Comparison of ENCODE assay signal across 15 cellular contexts in the genomic region with DNA sequence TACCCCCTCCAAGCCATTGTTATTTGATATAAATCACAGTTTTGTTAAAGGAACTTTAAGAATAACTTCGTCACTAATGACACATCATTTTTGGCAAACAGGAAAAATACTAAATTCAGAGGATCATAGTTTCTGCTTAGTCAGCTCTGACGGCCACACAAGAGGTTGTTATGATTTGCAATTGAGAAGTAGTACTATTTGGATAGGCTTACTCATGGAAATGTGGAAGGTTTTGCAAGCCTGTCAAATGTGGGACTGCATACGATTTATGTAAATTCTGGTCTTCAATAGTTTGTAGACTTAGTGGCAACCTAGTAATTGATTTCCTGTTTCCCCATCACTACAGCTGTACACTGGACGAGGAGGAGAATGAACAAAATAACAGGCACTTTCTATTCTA.
A peak's percentile ranks its signal among the peaks of the same experiment; 100 is the strongest.
DNase-seq lines count a peak whose midpoint lies in the region; FAIRE-seq and TF ChIP-seq lines count a peak whose summit lies in the region.
"Had no signal": no experiment of that assay in that cellular context is flagged by ENCODE, and none has a peak within 500 bp of the region (broad histone marks: within the 10 kb centered on the region; RNA-seq: fewer than 3 reads in every experiment).

No MANE protein-coding gene starts in this region.

- peak; percentile 55 for DNase-seq in A172 (ENCODE audit: low spot score)
- DNase-seq in HPDE6-E6E7 (ENCODE audit: extremely low spot score), result peak; percentile 22
- DNase-seq in astrocyte (ENCODE audit: low read depth), result peak; percentile 90
- peak; percentile 98 for DNase-seq in iris pigment epithelial cell (ENCODE audit: low read depth)
- no peak for DNase-seq in NCI-H1694 (lab: John Stamatoyannopoulos, UW)
- no peak for DNase-seq in activated naive CD8-positive, alpha-beta T cell treated with anti-CD3 and anti-CD28 coated beads for 36 hours
- no peak for DNase-seq in Kasumi-1 (lab: John Stamatoyannopoulos, UW)
- no peak for DNase-seq in activated CD4-positive, alpha-beta memory T cell treated with anti-CD3 and anti-CD28 coated beads for 36 hours
- DNase-seq: activated CD4-positive, alpha-beta memory T cell treated with anti-CD3 and anti-CD28 coated beads, Interleukin-2, amount 10 ng/mL, durations not matched to agents 7 days and 5 days; CD4-positive, CD25-positive, alpha-beta regulatory T cell; cerebellar nuclear complex; left ventricle myocardium superior; spleen; stomach had no signal

- no peak overlapping the region for H2AFZ ChIP-seq in astrocyte (ENCODE audit: low read depth, low read length)

- H4K20me1 ChIP-seq in astrocyte (ENCODE audit: insufficient read depth, low read length), result no peaks in the 10 kb centered on the region

- H3K79me2 ChIP-seq in astrocyte (ENCODE audit: insufficient read depth, low read length), result no peaks in the 10 kb centered on the region

- no peak overlapping the region for H3K4me3 Mint-ChIP-seq in astrocyte (ENCODE audit: unreplicated experiment)
- H3K4me3 Mint-ChIP-seq in activated naive CD8-positive, alpha-beta T cell treated with anti-CD3 and anti-CD28 coated beads for 36 hours, result no peak overlapping the region
- no peak overlapping the region for H3K4me3 Mint-ChIP-seq in activated CD4-positive, alpha-beta memory T cell treated with anti-CD3 and anti-CD28 coated beads for 36 hours
- H3K4me3 Mint-ChIP-seq: activated CD4-positive, alpha-beta memory T cell treated with anti-CD3 and anti-CD28 coated beads, Interleukin-2, amount 10 ng/mL, durations not matched to agents 7 days and 5 days; CD4-positive, CD25-positive, alpha-beta regulatory T cell had no signal

- peak overlapping the region; percentile 52 for H3K4me2 ChIP-seq in astrocyte (ENCODE audit: low read length)
- H3K4me2 ChIP-seq: KMS-11 had no signal

- no peak for TF ChIP-seq CTCF in astrocyte (IDR thresholded peaks at IDR 0.05; ENCODE audit: insufficient read depth, low read depth, low read length)

- no peaks in the 10 kb centered on the region for H3K27me3 ChIP-seq in astrocyte (ENCODE audit: insufficient read depth, low read length)
- H3K27me3 ChIP-seq: spleen, stomach had no signal

- intact Hi-C loops in activated CD4-positive, alpha-beta memory T cell treated with anti-CD3 and anti-CD28 coated beads for 36 hours (cut with micrococcal nuclease), result no loop called here

- H3K4me3 ChIP-seq in astrocyte (ENCODE audit: insufficient read depth, low read depth, low read length), result no peak overlapping the region
- H3K4me3 ChIP-seq: spleen, stomach had no signal

- H3K9ac ChIP-seq in astrocyte (ENCODE audit: low read length), result no peak overlapping the region
- H3K9ac ChIP-seq: KMS-11 had no signal

- peaks cover 7% of the 10 kb centered on the region for H3K4me1 Mint-ChIP-seq in astrocyte (ENCODE audit: low read depth, unreplicated experiment)
- peaks cover 5% of the 10 kb centered on the region for H3K4me1 Mint-ChIP-seq in activated naive CD8-positive, alpha-beta T cell treated with anti-CD3 and anti-CD28 coated beads for 36 hours
- peaks cover 5% of the 10 kb centered on the region for H3K4me1 Mint-ChIP-seq in activated CD4-positive, alpha-beta memory T cell treated with anti-CD3 and anti-CD28 coated beads for 36 hours (ENCODE audit: low read depth)

- no peaks in the 10 kb centered on the region for H3K9me3 Mint-ChIP-seq in astrocyte (ENCODE audit: unreplicated experiment)
- no peaks in the 10 kb centered on the region for H3K9me3 Mint-ChIP-seq in activated naive CD8-positive, alpha-beta T cell treated with anti-CD3 and anti-CD28 coated beads for 36 hours
- H3K9me3 Mint-ChIP-seq in activated CD4-positive, alpha-beta memory T cell treated with anti-CD3 and anti-CD28 coated beads for 36 hours, result no peaks in the 10 kb centered on the region
- H3K9me3 Mint-ChIP-seq: activated CD4-positive, alpha-beta memory T cell treated with anti-CD3 and anti-CD28 coated beads, Interleukin-2, amount 10 ng/mL, durations not matched to agents 7 days and 5 days; CD4-positive, CD25-positive, alpha-beta regulatory T cell had no signal

- H3K27ac Mint-ChIP-seq in astrocyte (ENCODE audit: unreplicated experiment), result no peak overlapping the region
- no peak overlapping the region for H3K27ac Mint-ChIP-seq in activated naive CD8-positive, alpha-beta T cell treated with anti-CD3 and anti-CD28 coated beads for 36 hours
- H3K27ac Mint-ChIP-seq in activated CD4-positive, alpha-beta memory T cell treated with anti-CD3 and anti-CD28 coated beads for 36 hours, result no peak overlapping the region
- H3K27ac Mint-ChIP-seq: activated CD4-positive, alpha-beta memory T cell treated with anti-CD3 and anti-CD28 coated beads, Interleukin-2, amount 10 ng/mL, durations not matched to agents 7 days and 5 days; CD4-positive, CD25-positive, alpha-beta regulatory T cell had no signal

- CTCF ChIA-PET in activated CD4-positive, alpha-beta memory T cell treated with anti-CD3 and anti-CD28 coated beads for 36 hours (lab: Charles Lee), result interaction anchor here (1.8 kb wide), 1 partner anchor 50 kb away, joined by 4 read pairs; no protein-coding TSS in a partner anchor

- no peaks in the 10 kb centered on the region for H3K27me3 Mint-ChIP-seq in astrocyte (ENCODE audit: low read depth, unreplicated experiment)
- H3K27me3 Mint-ChIP-seq in activated naive CD8-positive, alpha-beta T cell treated with anti-CD3 and anti-CD28 coated beads for 36 hours, result no peaks in the 10 kb centered on the region
- no peaks in the 10 kb centered on the region for H3K27me3 Mint-ChIP-seq in activated CD4-positive, alpha-beta memory T cell treated with anti-CD3 and anti-CD28 coated beads for 36 hours
- H3K27me3 Mint-ChIP-seq: activated CD4-positive, alpha-beta memory T cell treated with anti-CD3 and anti-CD28 coated beads, Interleukin-2, amount 10 ng/mL, durations not matched to agents 7 days and 5 days; CD4-positive, CD25-positive, alpha-beta regulatory T cell had no signal

- no peaks in the 10 kb centered on the region for H3K4me1 ChIP-seq in astrocyte (ENCODE audit: insufficient read depth, low read length)
- H3K4me1 ChIP-seq: spleen, stomach had no signal

- peaks cover 11% of the 10 kb centered on the region for H3K36me3 Mint-ChIP-seq in astrocyte (ENCODE audit: low read depth, unreplicated experiment)
- H3K36me3 Mint-ChIP-seq in activated naive CD8-positive, alpha-beta T cell treated with anti-CD3 and anti-CD28 coated beads for 36 hours, result peaks cover 23% of the 10 kb centered on the region
- H3K36me3 Mint-ChIP-seq in activated CD4-positive, alpha-beta memory T cell treated with anti-CD3 and anti-CD28 coated beads for 36 hours, result peaks cover 26% of the 10 kb centered on the region

- H3K27ac ChIP-seq in astrocyte (ENCODE audit: low read depth, low read length), result peak overlapping the region; percentile 54
- H3K27ac ChIP-seq: KMS-11, spleen had no signal

- peak; percentile 72 for FAIRE-seq in astrocyte (lab: Jason Lieb, UNC)

- POLR2A ChIA-PET in activated CD4-positive, alpha-beta memory T cell treated with anti-CD3 and anti-CD28 coated beads for 36 hours (lab: Charles Lee), result no interaction called here

- H3K9me3 ChIP-seq in astrocyte (ENCODE audit: insufficient read depth, low read depth, low read length), result no peaks in the 10 kb centered on the region
- H3K9me3 ChIP-seq: spleen, stomach had no signal

- H3K36me3 ChIP-seq in astrocyte (ENCODE audit: insufficient read depth, low read length), result peaks cover 20% of the 10 kb centered on the region

Comparison
In these comparisons a context has a peak if more than half of its experiments do, and no peak if none do; other contexts are left out.
1. DNase-seq: peak in A172 (single experiment), HPDE6-E6E7 (single experiment), astrocyte (single experiment) and iris pigment epithelial cell (single experiment); none in NCI-H1694 (single experiment), activated naive CD8-positive, alpha-beta T cell treated with anti-CD3 and anti-CD28 coated beads for 36 hours (single experiment), Kasumi-1 (0 of 2) and activated CD4-positive, alpha-beta memory T cell treated with anti-CD3 and anti-CD28 coated beads for 36 hours (single experiment).